Comparison of ENCODE assay signal across 30 cellular contexts in genomic region chr13:89454736-89455135, GRCh38.
"Had no signal": no experiment of that assay in that cellular context is flagged by ENCODE, and none has a peak within 500 bp of the region (broad histone marks: within the 10 kb centered on the region; RNA-seq: fewer than 3 reads in every experiment).

No MANE protein-coding gene starts in this region.

- DNase-seq: activated B cell treated with CpG ODN at 0.5 μM for 24 hours; activated CD4-positive, alpha-beta T cell treated with anti-CD3 and anti-CD28 coated beads for 1 hour; activated CD4-positive, alpha-beta T cell treated with anti-CD3 and anti-CD28 coated beads, Interleukin-2, amount 10 ng/mL, durations not matched to agents 24 days and 14 days; activated CD4-positive, alpha-beta T cell treated with anti-CD3 and anti-CD28 coated beads, Interleukin-2, amount 50 U/mL, for 48 hours; activated CD8-positive, alpha-beta memory T cell treated with anti-CD3 and anti-CD28 coated beads for 24 hours; activated gamma-delta T cell; activated naive CD4-positive, alpha-beta T cell treated with anti-CD3 and anti-CD28 coated beads for 36 hours; activated T-cell treated with anti-CD3 and anti-CD28 coated beads for 4 hours; activated T-cell treated with anti-CD3 and anti-CD28 coated beads, Interleukin-2, amount 50 U/mL, for 48 hours; amygdala; brain microvascular endothelial cell; caudate nucleus; KBM-7; NCI-H1092; NCI-H1417; NCI-H1930; NCI-H2171; NCI-H345; NCI-H510A; NCI-H526 treated with DMSO at 0.1 percent for 48 hours; NCI-H82; OCI-M1; Peyer's patch; SHP77; T-helper 2 cell; T1000 had no signal

- H3K4me3 ChIP-seq: Peyer's patch, SJSA1 had no signal

- H3K27ac ChIP-seq: brain microvascular endothelial cell, Peyer's patch, RWPE1, SJSA1 had no signal

- ATAC-seq: activated T-helper 17 cell treated with anti-CD3 and anti-CD28 coated beads, Interleukin-2, amount 50 U/mL, for 72 hours had no signal

- H3K36me3 ChIP-seq: brain microvascular endothelial cell, Peyer's patch, SJSA1 had no signal

- H3K9me3 ChIP-seq: Peyer's patch, SJSA1 had no signal

- H3K27me3 ChIP-seq: brain microvascular endothelial cell, Peyer's patch, SJSA1 had no signal

- FAIRE-seq: TTC549 had no signal

- H3K4me1 ChIP-seq: Peyer's patch, SJSA1 had no signal
